ENCODE assay signal across 22 cellular contexts in the genomic region with DNA sequence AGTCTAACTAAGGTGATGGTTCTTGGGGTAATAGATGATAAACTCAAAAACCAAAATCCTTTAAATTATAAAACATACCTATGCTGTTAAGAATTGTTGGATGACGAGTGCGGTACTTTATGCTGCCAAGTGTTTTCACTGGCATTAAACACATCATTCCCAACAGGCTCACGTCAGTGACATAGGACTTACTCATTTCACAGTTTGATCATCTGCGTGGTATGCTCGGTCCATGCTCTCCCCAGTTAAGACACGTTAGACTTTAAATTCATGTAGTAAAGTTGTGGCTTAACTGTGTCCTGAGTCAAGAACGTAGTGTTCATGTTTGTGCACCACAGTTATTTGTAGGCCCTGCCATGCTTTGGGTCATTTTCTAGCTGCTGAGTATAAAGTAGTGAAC.
DNase-seq lines count a peak whose midpoint lies in the region; ATAC-seq and TF ChIP-seq lines count a peak whose summit lies in the region.
"Had no signal": no experiment of that assay in that cellular context is flagged by ENCODE, and none has a peak within 500 bp of the region (broad histone marks: within the 10 kb centered on the region; RNA-seq: fewer than 3 reads in every experiment).

No MANE protein-coding gene starts in this region.

- H3K27me3 ChIP-seq in AG04450 (ENCODE audit: control insufficient read depth, insufficient read depth, low read length) (no peaks in the 10 kb centered on the region), osteoblast (ENCODE audit: insufficient read depth, low read length) (no peaks in the 10 kb centered on the region), H9 (ENCODE audit: insufficient read depth, low read length) (no peaks in the 10 kb centered on the region)
- H3K27me3 ChIP-seq: BLaER1 treated with 17β-estradiol and CSF1 and Interleukin-3, amounts not matched to agents 10 nM and 100 nM; Peyer's patch had no signal

- H4K5ac ChIP-seq in H9 (ENCODE audit: insufficient read length, low read depth, low read length), result no peak overlapping the region

- no CpG with 5 or more reads among the region's 7 CpGs for WGBS in H9 (ENCODE audit: extremely low coverage, insufficient read length, low lambda C conversion rate)

- H4K20me1 ChIP-seq in osteoblast (ENCODE audit: insufficient read depth, low read length) (no peaks in the 10 kb centered on the region), H9 (ENCODE audit: control insufficient read depth, insufficient read depth, insufficient read length) (no peaks in the 10 kb centered on the region)
- H4K20me1 ChIP-seq: BLaER1 treated with 17β-estradiol and CSF1 and Interleukin-3, amounts not matched to agents 10 nM and 100 nM had no signal

- H3K18ac ChIP-seq in H9 (ENCODE audit: insufficient read length, low read depth, low read length), result no peak overlapping the region

- POLR2A ChIA-PET in AG04450 (lab: Yijun Ruan, JAX), result no interaction called here

- no peak overlapping the region for H3K4me3 Mint-ChIP-seq in H9
- H3K4me3 Mint-ChIP-seq in activated naive CD4-positive, alpha-beta T cell treated with anti-CD3 and anti-CD28 coated beads for 36 hours, result no peak overlapping the region
- H3K4me3 Mint-ChIP-seq: CD8-positive, alpha-beta T cell had no signal

- H2BK15ac ChIP-seq in H9 (ENCODE audit: low read depth, low read length), result no peak overlapping the region

- no peak overlapping the region for H3K56ac ChIP-seq in H9 (ENCODE audit: insufficient read length, low read depth, low read length)

- H3K4ac ChIP-seq in H9 (ENCODE audit: low read depth, low read length), result no peak overlapping the region

- peaks cover 0 to 1% (median 0%) of the 10 kb centered on the region in 3 experiments; a peak in 1 of 7 replicates for H3K36me3 Mint-ChIP-seq in H9 (ENCODE audit: insufficient read depth in 1 of 3, low read depth in 3 of 3)
- no peaks in the 10 kb centered on the region for H3K36me3 Mint-ChIP-seq in activated naive CD4-positive, alpha-beta T cell treated with anti-CD3 and anti-CD28 coated beads for 36 hours (ENCODE audit: low read depth)
- H3K36me3 Mint-ChIP-seq: CD8-positive, alpha-beta T cell had no signal

- no peak overlapping the region for H3K23ac ChIP-seq in H9 (ENCODE audit: insufficient read length, low read depth, low read length)

- no peak overlapping the region for H3K14ac ChIP-seq in H9 (ENCODE audit: insufficient read depth, low read length)

- no peak overlapping the region for H3K27ac Mint-ChIP-seq in H9
- H3K27ac Mint-ChIP-seq in activated naive CD4-positive, alpha-beta T cell treated with anti-CD3 and anti-CD28 coated beads for 36 hours, result no peak overlapping the region
- H3K27ac Mint-ChIP-seq: CD8-positive, alpha-beta T cell had no signal

- H3K79me1 ChIP-seq in H9 (ENCODE audit: insufficient read depth, low read depth, low read length, poor library complexity, severe bottlenecking), result no peaks in the 10 kb centered on the region

- H3K4me1 Mint-ChIP-seq in H9, result peaks cover 11 to 13% of the 10 kb centered on the region in 2 experiments
- H3K4me1 Mint-ChIP-seq in activated naive CD4-positive, alpha-beta T cell treated with anti-CD3 and anti-CD28 coated beads for 36 hours (ENCODE audit: low read depth), result no peaks in the 10 kb centered on the region

- no peak overlapping the region for H2BK120ac ChIP-seq in H9 (ENCODE audit: low read depth, low read length, poor library complexity, severe bottlenecking)

- no peaks in the 10 kb centered on the region for H3K23me2 ChIP-seq in H9 (ENCODE audit: insufficient read length, low read depth, low read length, poor library complexity, severe bottlenecking)

- H3K4me2 ChIP-seq in osteoblast (ENCODE audit: insufficient read depth, low read length), result no peak overlapping the region
- H3K4me2 ChIP-seq in H9 (ENCODE audit: insufficient read depth, insufficient read length, low read length), result no peak overlapping the region
- H3K4me2 ChIP-seq: BLaER1 treated with 17β-estradiol and CSF1 and Interleukin-3, amounts not matched to agents 10 nM and 100 nM; SK-N-SH had no signal

- no peak for ATAC-seq in HG02981 (IDR thresholded peaks at IDR 0.05; ENCODE audit: unreplicated experiment)
- ATAC-seq: CD8-positive, alpha-beta T cell; HepG2 had no signal

- no peak overlapping the region for H4K8ac ChIP-seq in H9 (replicated peaks; ENCODE audit: insufficient read length, low read depth, low read length)

- H3K4me1 ChIP-seq in osteoblast (ENCODE audit: insufficient read depth, low read length), result no peaks in the 10 kb centered on the region
- H3K4me1 ChIP-seq in H9 (ENCODE audit: insufficient read depth, low read length), result peaks cover 2% of the 10 kb centered on the region; the same call in 1 of the 2 replicates
- H3K4me1 ChIP-seq: BLaER1 treated with 17β-estradiol and CSF1 and Interleukin-3, amounts not matched to agents 10 nM and 100 nM; Peyer's patch had no signal

- H2BK12ac ChIP-seq in H9 (ENCODE audit: insufficient read length, low read depth, low read length), result no peak overlapping the region

- H3K27ac ChIP-seq in AG04450 (ENCODE audit: low read depth, low read length), result no peak overlapping the region
- no peak overlapping the region for H3K27ac ChIP-seq in osteoblast (ENCODE audit: low read depth, low read length)
- no peak overlapping the region for H3K27ac ChIP-seq in H9 (ENCODE audit: insufficient read length, low read depth, low read length)
- H3K27ac ChIP-seq: BLaER1 treated with 17β-estradiol and CSF1 and Interleukin-3, amounts not matched to agents 10 nM and 100 nM; Peyer's patch had no signal

- intact Hi-C loops in activated naive CD4-positive, alpha-beta T cell treated with anti-CD3 and anti-CD28 coated beads for 36 hours (cut with micrococcal nuclease), result no loop called here

- H3K9me3 Mint-ChIP-seq in H9, result peaks cover 3% of the 10 kb centered on the region in 2 experiments; a peak in 2 of 5 replicates
- no peaks in the 10 kb centered on the region for H3K9me3 Mint-ChIP-seq in activated naive CD4-positive, alpha-beta T cell treated with anti-CD3 and anti-CD28 coated beads for 36 hours
- H3K9me3 Mint-ChIP-seq: CD8-positive, alpha-beta T cell had no signal

- no peak overlapping the region for H3T11ph ChIP-seq in H9 (ENCODE audit: low read length)

- H3K79me2 ChIP-seq in osteoblast (ENCODE audit: insufficient read depth, low read length) (no peaks in the 10 kb centered on the region), H9 (ENCODE audit: insufficient read depth, low read length) (no peaks in the 10 kb centered on the region)

- H3K27me3 Mint-ChIP-seq in H9 (ENCODE audit: low read depth), result no peaks in the 10 kb centered on the region; the same call in 1 of the 2 replicates
- peaks cover 10% of the 10 kb centered on the region for H3K27me3 Mint-ChIP-seq in activated naive CD4-positive, alpha-beta T cell treated with anti-CD3 and anti-CD28 coated beads for 36 hours (ENCODE audit: low read depth)

- CTCF ChIA-PET in AG04450 (lab: Charles Lee), result no interaction called here
- CTCF ChIA-PET in activated naive CD4-positive, alpha-beta T cell treated with anti-CD3 and anti-CD28 coated beads for 36 hours (lab: Charles Lee), result no interaction called here

- no peak for TF ChIP-seq CTCF in AG04450 (IDR thresholded peaks at IDR 0.05; ENCODE audit: low read depth, low read length)
- no peak for TF ChIP-seq CTCF in osteoblast (IDR thresholded peaks at IDR 0.05; ENCODE audit: extremely low read depth, low read depth, low read length)
- TF ChIP-seq CTCF in H9 (conservative IDR thresholded peaks at IDR 0.05), result no peak

- DNase-seq in AG04450 (ENCODE audit: low read depth, low spot score), result peak; percentile 36
- DNase-seq in M059J (ENCODE audit: low read depth), result peak; percentile 30
- peak; percentile 69 for DNase-seq in astrocyte of the hippocampus (ENCODE audit: low read depth, low spot score)
- peak; percentile 45 for DNase-seq in osteoblast (ENCODE audit: insufficient read length, low spot score, missing footprints)
- no peak for DNase-seq in H9
- DNase-seq in activated naive CD4-positive, alpha-beta T cell treated with anti-CD3 and anti-CD28 coated beads for 36 hours, result no peak
- no peak for DNase-seq in NCI-H748 treated with DMSO at 0.1 percent for 48 hours (lab: John Stamatoyannopoulos, UW)
- DNase-seq: CD8-positive, alpha-beta T cell; DMS53; KG1; NCI-H1048; NCI-H1436 treated with DMSO at 0.1 percent for 48 hours; NCI-H2081; NCI-H2171 treated with DMSO at 0.1 percent for 48 hours; NCI-H446; NCI-H526 treated with DMSO at 0.1 percent for 48 hours; Peyer's patch; SHP77 treated with DMSO at 0.1 percent for 48 hours; SK-N-SH had no signal

- no peaks in the 10 kb centered on the region; the same call in 1 of the 2 replicates for H3K9me3 ChIP-seq in AG04450 (ENCODE audit: control insufficient read depth, insufficient read depth, low read length)
- no peaks in the 10 kb centered on the region for H3K9me3 ChIP-seq in osteoblast (ENCODE audit: low read depth, low read length)
- H3K9me3 ChIP-seq in H9 (ENCODE audit: control insufficient read depth, low read depth, low read length), result no peaks in the 10 kb centered on the region
- H3K9me3 ChIP-seq: Peyer's patch, SK-N-SH had no signal

- no peak overlapping the region for H2BK5ac ChIP-seq in H9 (ENCODE audit: insufficient read length, low read length)

- H4K91ac ChIP-seq in H9 (ENCODE audit: insufficient read length, low read depth, low read length), result no peak overlapping the region

- no peaks in the 10 kb centered on the region for H3K36me3 ChIP-seq in osteoblast (ENCODE audit: insufficient read depth, low read length)
- H3K36me3 ChIP-seq: BLaER1 treated with 17β-estradiol and CSF1 and Interleukin-3, amounts not matched to agents 10 nM and 100 nM; Peyer's patch had no signal

- no peak overlapping the region for H2BK20ac ChIP-seq in H9 (ENCODE audit: low read depth, low read length, poor library complexity, severe bottlenecking)

- no peak overlapping the region for H2AFZ ChIP-seq in osteoblast (ENCODE audit: low read length)
- no peak overlapping the region for H2AFZ ChIP-seq in H9 (ENCODE audit: low read length)

- no peak overlapping the region for H3K9ac ChIP-seq in H9 (ENCODE audit: extremely low read depth, insufficient read length, low read length)
- H3K9ac ChIP-seq: BLaER1 treated with 17β-estradiol and CSF1 and Interleukin-3, amounts not matched to agents 10 nM and 100 nM; SK-N-SH had no signal

- H2AK5ac ChIP-seq in H9 (ENCODE audit: insufficient read length, low read length), result no peak overlapping the region

- no peak overlapping the region for H3K4me3 ChIP-seq in AG04450 (ENCODE audit: low read depth, low read length)
- H3K4me3 ChIP-seq in osteoblast (ENCODE audit: insufficient read depth, low read length), result no peak overlapping the region
- H3K4me3 ChIP-seq: BLaER1 treated with 17β-estradiol and CSF1 and Interleukin-3, amounts not matched to agents 10 nM and 100 nM; Peyer's patch had no signal

Comparison
In these comparisons a context has a peak if more than half of its experiments do, and no peak if none do; other contexts are left out.
1. DNase-seq: peak in AG04450 (single experiment), M059J (single experiment), astrocyte of the hippocampus (single experiment) and osteoblast (single experiment); none in H9 (single experiment), activated naive CD4-positive, alpha-beta T cell treated with anti-CD3 and anti-CD28 coated beads for 36 hours (single experiment) and NCI-H748 treated with DMSO at 0.1 percent for 48 hours (single experiment).